8 cellular contexts compared by ENCODE assay signal in the genomic region with DNA sequence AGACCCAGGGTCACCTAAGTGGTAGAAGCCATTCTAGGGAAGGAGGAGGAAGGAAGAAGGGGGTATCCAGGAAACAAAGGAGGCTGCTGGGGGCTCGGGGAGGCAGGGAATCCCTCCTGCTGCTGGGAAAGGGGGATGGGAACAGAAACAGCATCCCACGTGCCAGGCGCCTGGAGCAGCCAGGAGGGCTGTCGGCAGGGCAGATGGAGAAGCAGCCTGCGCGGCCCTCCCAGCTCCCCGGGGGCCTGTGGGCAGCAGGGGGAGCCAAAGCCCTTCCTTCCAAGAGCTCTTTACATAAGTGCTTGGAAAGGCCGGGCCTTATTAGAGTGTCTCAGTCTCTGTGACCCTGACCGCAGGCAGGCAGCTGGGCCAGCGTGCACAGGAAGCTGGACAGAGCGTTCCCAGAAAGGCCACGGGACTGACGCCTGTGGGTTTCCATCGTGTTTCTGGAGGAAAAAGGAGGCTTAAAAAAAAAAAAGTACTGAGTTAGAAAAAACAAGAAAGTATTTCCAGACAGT. TPM values are rescaled to one million over a fixed set of nuclear protein-coding genes. Genes with fewer than 3 reads are reported as not detected.
DNase-seq lines count a peak whose midpoint lies in the region; ATAC-seq lines count a peak whose summit lies in the region.

No MANE protein-coding gene starts in this region.

- no peaks in the 10 kb centered on the region for H3K9me2 ChIP-seq in GM23248 (ENCODE audit: insufficient read depth)

- in situ Hi-C loops in GM23248 (cut with MboI) = no loop called here

- H3K27me3 ChIP-seq in BLaER1 (no peaks in the 10 kb centered on the region), GM23248 (replicated peaks; ENCODE audit: insufficient read depth) (no peaks in the 10 kb centered on the region)

- H3K4me3 Mint-ChIP-seq in activated CD4-positive, alpha-beta T cell treated with anti-CD3 and anti-CD28 coated beads for 36 hours = no peak overlapping the region

- no peaks in the 10 kb centered on the region for H3K9me3 ChIP-seq in BLaER1
- no peaks in the 10 kb centered on the region for H3K9me3 ChIP-seq in GM23248 (ENCODE audit: low read depth)

- H3K79me2 ChIP-seq in GM23248 (ENCODE audit: insufficient read depth) = no peaks in the 10 kb centered on the region

- H3K9me3 Mint-ChIP-seq in activated CD4-positive, alpha-beta T cell treated with anti-CD3 and anti-CD28 coated beads for 36 hours (ENCODE audit: low read depth) = no peaks in the 10 kb centered on the region

- no peaks in the 10 kb centered on the region for H3K36me3 Mint-ChIP-seq in activated CD4-positive, alpha-beta T cell treated with anti-CD3 and anti-CD28 coated beads for 36 hours (ENCODE audit: low read depth)

- no peaks in the 10 kb centered on the region for H3K36me3 ChIP-seq in BLaER1
- peaks cover 29% of the 10 kb centered on the region for H3K36me3 ChIP-seq in GM23248 (ENCODE audit: low read depth)

- H3K4me3 ChIP-seq in BLaER1 (no peak overlapping the region), GM23248 (no peak overlapping the region)

- POLR2A ChIA-PET in activated CD4-positive, alpha-beta T cell treated with anti-CD3 and anti-CD28 coated beads for 36 hours (lab: Charles Lee) = interaction anchor here (0.6 kb wide), 1 partner anchor 10 kb away, joined by 3 read pairs; no protein-coding TSS in a partner anchor

- H3K4me1 Mint-ChIP-seq in activated CD4-positive, alpha-beta T cell treated with anti-CD3 and anti-CD28 coated beads for 36 hours = peaks cover 3% of the 10 kb centered on the region

- CTCF ChIA-PET in activated CD4-positive, alpha-beta T cell treated with anti-CD3 and anti-CD28 coated beads for 36 hours (lab: Charles Lee) = interaction anchor here (0.7 to 2.4 kb wide), 16 partner anchors 8 to 155 kb away, joined by 3 to 27 read pairs (median 5); no protein-coding TSS in a partner anchor

- H2AFZ ChIP-seq in GM23248 = no peak overlapping the region

- H3K4me1 ChIP-seq in BLaER1 (peaks cover 64% of the 10 kb centered on the region), GM23248 (ENCODE audit: insufficient read depth) (peaks cover 28% of the 10 kb centered on the region)

- H3K27ac Mint-ChIP-seq in activated CD4-positive, alpha-beta T cell treated with anti-CD3 and anti-CD28 coated beads for 36 hours = no peak overlapping the region

- peaks cover 41% of the 10 kb centered on the region for H3F3A ChIP-seq in GM23248 (ENCODE audit: insufficient read depth)

- H3K27ac ChIP-seq in BLaER1 = peak overlapping the region; percentile 72
- H3K27ac ChIP-seq in GM23248 = peak overlapping the region; percentile 87

- ATAC-seq in activated CD4-positive, alpha-beta T cell treated with anti-CD3 and anti-CD28 coated beads for 36 hours = peak; percentile 95
- ATAC-seq in HG02970 (IDR thresholded peaks at IDR 0.05; ENCODE audit: low FRiP score, unreplicated experiment) = no peak

- DNase-seq in GM23248 = peak; percentile 99
- DNase-seq in NCI-H345 treated with DMSO at 0.1 percent for 48 hours (lab: John Stamatoyannopoulos, UW; ENCODE audit: unreplicated experiment) = peak; percentile 4
- peak; percentile 85 for DNase-seq in activated CD4-positive, alpha-beta T cell treated with anti-CD3 and anti-CD28 coated beads for 36 hours
- peak; percentile 83 for DNase-seq in cerebellum (ENCODE audit: low spot score)
- peak; percentile 41 for DNase-seq in kidney glomerular epithelial cell (lab: John Stamatoyannopoulos, UW)
- DNase-seq in stimulated activated CD4-positive, alpha-beta T cell treated with anti-CD3 and anti-CD28 coated beads, Interleukin-12 subunit alpha, Interleukin-12 subunit beta, amount 100 ng/mL, for 48 hours (ENCODE audit: low read depth in 2 of 3, low spot score in 1 of 3) = peak; percentile 41 to 63 (median 59)

- H3K9ac ChIP-seq in BLaER1 = peak overlapping the region; percentile 69
- peak overlapping the region; percentile 68 for H3K9ac ChIP-seq in GM23248

- no peaks in the 10 kb centered on the region for H4K20me1 ChIP-seq in BLaER1
- no peaks in the 10 kb centered on the region for H4K20me1 ChIP-seq in GM23248 (ENCODE audit: insufficient read depth)

- intact Hi-C loops in activated CD4-positive, alpha-beta T cell treated with anti-CD3 and anti-CD28 coated beads for 36 hours (cut with DNase I, micrococcal nuclease) = loop anchor here in 1 of 2 experiments (1.0 kb wide), 1 partner anchor 13 kb away; no protein-coding TSS in a partner anchor

- H3K27me3 Mint-ChIP-seq in activated CD4-positive, alpha-beta T cell treated with anti-CD3 and anti-CD28 coated beads for 36 hours = no peaks in the 10 kb centered on the region

- WGBS in GM23248 (ENCODE audit: low coverage in 1 of 2, low lambda C conversion rate in 2 of 2, missing lambda C conversion rate in 2 of 2), 2 experiments = 1% methylated on average over 12 to 14 of the region's 14 CpGs

- H3K4me2 ChIP-seq in BLaER1 = peak overlapping the region; percentile 81
- no peak overlapping the region for H3K4me2 ChIP-seq in GM23248 (ENCODE audit: unreplicated experiment)

RNA-seq across cellular contexts. Expression of a gene that starts 24.8 kb away (rescaled TPM):
- total RNA-seq in GM23248 (2014; rRNA removed; shearing (Covaris generic)) = 534 and 540 TPM in 2 replicates
- 396 and 401 TPM in 2 replicates for polyA plus RNA-seq in GM23248 (2016; fragmentation: Nextera tagmentation; extraction: Ambion mirVana)
- 1 to 10 TPM; 1.9 to 2.5 TPM for total RNA-seq in activated CD4-positive, alpha-beta T cell treated with anti-CD3 and anti-CD28 coated beads for 36 hours
- total RNA-seq in cerebellum = 5.5 TPM

RNA-seq across cellular contexts. Expression of a gene that starts 41.0 kb away (rescaled TPM):
- 27.8 and 43.9 TPM in 2 replicates for total RNA-seq in GM23248 (2014; rRNA removed; shearing (Covaris generic))
- 26.9 and 27.2 TPM in 2 replicates for polyA plus RNA-seq in GM23248 (2016; fragmentation: Nextera tagmentation; extraction: Ambion mirVana)
- 1 to 10 TPM; 6.3 to 7.1 TPM for total RNA-seq in activated CD4-positive, alpha-beta T cell treated with anti-CD3 and anti-CD28 coated beads for 36 hours
- total RNA-seq in cerebellum = 14.2 TPM

RNA-seq across cellular contexts. Expression of a gene that starts 43.4 kb away (rescaled TPM):
- 55.3 and 74.7 TPM in 2 replicates for total RNA-seq in GM23248 (2014; rRNA removed; shearing (Covaris generic))
- polyA plus RNA-seq in GM23248 (2016; fragmentation: Nextera tagmentation; extraction: Ambion mirVana) = 52.9 and 58.0 TPM in 2 replicates
- 10 to 100 TPM; 72.6 to 75.4 TPM for total RNA-seq in activated CD4-positive, alpha-beta T cell treated with anti-CD3 and anti-CD28 coated beads for 36 hours
- total RNA-seq in cerebellum = 13.1 TPM

Comparison
In these comparisons a context has a peak if more than half of its experiments do, and no peak if none do; other contexts are left out.
1. DNase-seq: peak in every context shown above with its lines; median percentile 99 in GM23248; 85 in activated CD4-positive, alpha-beta T cell treated with anti-CD3 and anti-CD28 coated beads for 36 hours; 83 in cerebellum; 59 in stimulated activated CD4-positive, alpha-beta T cell treated with anti-CD3 and anti-CD28 coated beads, Interleukin-12 subunit alpha, Interleukin-12 subunit beta, amount 100 ng/mL, for 48 hours; 41 in kidney glomerular epithelial cell; 4 in NCI-H345 treated with DMSO at 0.1 percent for 48 hours.
2. RNA of a gene that starts 24.8 kb away (total RNA-seq): 534 to 540 TPM in GM23248; 5.5 TPM in cerebellum (single experiment) and 1.9 to 2.5 TPM in activated CD4-positive, alpha-beta T cell treated with anti-CD3 and anti-CD28 coated beads for 36 hours; every median in the first group is over 10 times any median in the second.